ENCODE assay signal across 23 cellular contexts in the genomic region with DNA sequence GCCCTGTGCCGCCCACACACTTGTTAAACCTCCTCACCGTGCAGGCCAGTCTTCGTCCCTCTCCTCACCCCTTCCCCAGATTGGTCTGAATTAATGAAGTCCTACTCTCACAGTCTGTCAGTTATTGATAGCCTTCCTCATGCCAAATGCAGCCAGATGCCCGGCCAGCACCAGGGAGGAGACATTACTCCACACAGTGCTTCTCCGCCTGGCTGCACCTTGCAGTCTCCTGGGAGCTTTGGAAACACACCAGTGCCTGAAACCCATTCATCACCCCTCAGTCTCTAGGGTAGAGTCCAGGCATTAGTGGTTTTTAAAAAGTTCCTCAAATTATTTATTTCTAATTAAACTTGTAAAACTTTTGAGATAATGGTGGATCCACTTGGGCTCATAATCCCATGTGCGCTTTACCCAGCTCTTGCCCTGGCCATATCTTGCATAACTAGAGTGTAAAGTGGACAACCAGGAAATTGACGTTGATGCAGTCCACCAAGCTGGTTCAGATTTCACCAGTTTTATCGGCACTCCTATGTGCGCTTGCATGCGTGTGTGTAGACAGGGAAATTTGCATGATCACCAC. TPM values are rescaled to one million over a fixed set of nuclear protein-coding genes. Genes with fewer than 3 reads are reported as not detected.
DNase-seq lines count a peak whose midpoint lies in the region; ATAC-seq, FAIRE-seq and TF ChIP-seq lines count a peak whose summit lies in the region.
"Had no signal": no experiment of that assay in that cellular context is flagged by ENCODE, and none has a peak within 500 bp of the region (broad histone marks: within the 10 kb centered on the region; RNA-seq: fewer than 3 reads in every experiment).

No MANE protein-coding gene starts in this region.

- H3K9me3 ChIP-seq in HepG2 (ENCODE audit: low read length): no peaks in the 10 kb centered on the region
- no peaks in the 10 kb centered on the region for H3K9me3 ChIP-seq in right lobe of liver
- H3K9me3 ChIP-seq: Caco-2 had no signal

- H3K27ac ChIP-seq in HepG2 (ENCODE audit: extremely low read length, insufficient read depth, low read length) (no peak overlapping the region), right lobe of liver (no peak overlapping the region)
- H3K27ac ChIP-seq: C4-2B, RWPE1 had no signal

- no peak for FAIRE-seq in HepG2 (lab: Jason Lieb, UNC)
- FAIRE-seq: GM12878, K562 had no signal

- H3K4me2 ChIP-seq in HepG2 (ENCODE audit: low read depth, low read length): no peak overlapping the region

- H3K9me3 Mint-ChIP-seq in neural crest cell (no peaks in the 10 kb centered on the region), chondrocyte (ENCODE audit: low read depth) (no peaks in the 10 kb centered on the region)
- H3K9me3 Mint-ChIP-seq: CD8-positive, alpha-beta T cell had no signal

- TF ChIP-seq CTCF in HepG2 (CRISPR knock-in tag; IDR thresholded peaks at IDR 0.05): no peak
- TF ChIP-seq CTCF in right lobe of liver (IDR thresholded peaks at IDR 0.05): no peak
- TF ChIP-seq CTCF in neural crest cell (conservative IDR thresholded peaks at IDR 0.05): no peak
- TF ChIP-seq CTCF in chondrocyte (IDR thresholded peaks at IDR 0.05): no peak

- H3K4me1 Mint-ChIP-seq in neural crest cell (peaks cover 21% of the 10 kb centered on the region), chondrocyte (ENCODE audit: low read depth) (peaks cover 12% of the 10 kb centered on the region)

- no peaks in the 10 kb centered on the region for H3K79me2 ChIP-seq in HepG2 (ENCODE audit: insufficient read depth, low read length)

- H3K27me3 Mint-ChIP-seq in neural crest cell (ENCODE audit: low read depth): no peaks in the 10 kb centered on the region
- no peaks in the 10 kb centered on the region for H3K27me3 Mint-ChIP-seq in chondrocyte (ENCODE audit: low read depth)

- no peak overlapping the region for H3K9ac ChIP-seq in HepG2 (ENCODE audit: insufficient read depth, low read depth, low read length)

- no peak for ATAC-seq in HepG2
- ATAC-seq in right lobe of liver: no peak
- no peak for ATAC-seq in left ventricle myocardium superior
- ATAC-seq in GM21619 (IDR thresholded peaks at IDR 0.05; ENCODE audit: unreplicated experiment): no peak
- ATAC-seq: CD8-positive, alpha-beta T cell; GM12878; K562 had no signal

- POLR2A ChIA-PET in HepG2 (lab: Yijun Ruan, JAX): no interaction called here

- 0 out of 4 replicates have a peak, but pooled peaks of 1 of the 2 experiments have one; percentile 27 for TF ChIP-seq POLR2A in HepG2 (IDR thresholded peaks at IDR 0.05; ENCODE audit: insufficient read depth in 1 of 2, low read depth in 2 of 2, low read length in 2 of 2)
- TF ChIP-seq POLR2A in right lobe of liver (IDR thresholded peaks at IDR 0.05): no peak

- H3K4me3 Mint-ChIP-seq in neural crest cell (no peak overlapping the region), chondrocyte (ENCODE audit: unreplicated experiment) (no peak overlapping the region)
- H3K4me3 Mint-ChIP-seq: CD8-positive, alpha-beta T cell had no signal

- no peak for TF ChIP-seq RAD21 in HepG2 (CRISPR knock-in tag; IDR thresholded peaks at IDR 0.05)

- intact Hi-C loops in HepG2 (cut with micrococcal nuclease; ENCODE audit: unreplicated experiment): no loop called here
- intact Hi-C loops in right lobe of liver (cut with DNase I): no loop called here
- intact Hi-C loops in left ventricle myocardium superior (cut with micrococcal nuclease): no loop called here

- H2AFZ ChIP-seq in HepG2 (ENCODE audit: low read length): no peak overlapping the region

- BruUV-seq in HepG2 (replicated peaks; lab: Mats Ljungman, UMichigan): no TSS peak

- H3K36me3 Mint-ChIP-seq in neural crest cell (ENCODE audit: low read depth) (no peaks in the 10 kb centered on the region), chondrocyte (ENCODE audit: low read depth) (peaks cover 29% of the 10 kb centered on the region)
- H3K36me3 Mint-ChIP-seq: CD8-positive, alpha-beta T cell had no signal

- H3K27me3 ChIP-seq in HepG2 (ENCODE audit: control insufficient read depth in 1 of 2, insufficient read depth in 2 of 2, low read length in 2 of 2): no peaks in the 10 kb centered on the region
- H3K27me3 ChIP-seq in right lobe of liver: no peaks in the 10 kb centered on the region

- no peak for DNase-seq in HepG2 (ENCODE audit: low spot score)
- DNase-seq in right lobe of liver: no peak
- peak; percentile 48 for DNase-seq in islet precursor cell
- DNase-seq in neural crest cell (ENCODE audit: low read depth, low spot score): no peak
- no peak for DNase-seq in AML-193 (lab: John Stamatoyannopoulos, UW)
- no peak for DNase-seq in chondrocyte (ENCODE audit: low spot score)
- DNase-seq in left ventricle myocardium superior: no peak
- DNase-seq: Caco-2; CD8-positive, alpha-beta T cell; DMS79; EL; GDM1; MV-4-11; NCI-H1105; NCI-H1436 treated with DMSO at 0.1 percent for 48 hours; NCI-H187 treated with DMSO at 0.1 percent for 48 hours; NCI-H446 treated with DMSO at 0.1 percent for 48 hours; SHP77 had no signal

- H3K4me1 ChIP-seq in HepG2 (ENCODE audit: insufficient read depth, low read length) (no peaks in the 10 kb centered on the region), right lobe of liver (no peaks in the 10 kb centered on the region)
- H3K4me1 ChIP-seq: Caco-2 had no signal

- H3K4me3 ChIP-seq in HepG2 (replicated peaks in 1 of 3; ENCODE audit: insufficient read depth in 1 of 3, low read depth in 2 of 3, low read length in 3 of 3) (no peak overlapping the region), right lobe of liver (no peak overlapping the region)
- H3K4me3 ChIP-seq: GM12878, K562 had no signal

- peaks cover 38 to 59% of the 10 kb centered on the region in 2 experiments for H3K36me3 ChIP-seq in HepG2 (replicated peaks in 1 of 2; ENCODE audit: control insufficient read depth in 1 of 2, insufficient read depth in 2 of 2, low read length in 2 of 2)
- no peaks in the 10 kb centered on the region for H3K36me3 ChIP-seq in right lobe of liver

- no peak for TF ChIP-seq EP300 in HepG2 (IDR thresholded peaks at IDR 0.05; ENCODE audit: low read depth in 2 of 2, low read length in 2 of 2)
- TF ChIP-seq EP300 in HepG2 (CRISPR knock-in tag; IDR thresholded peaks at IDR 0.05; ENCODE audit: borderline replicate concordance): no peak

- peaks cover 8% of the 10 kb centered on the region; the same call in 1 of the 2 replicates for H4K20me1 ChIP-seq in HepG2 (ENCODE audit: insufficient read depth, low read length)

- peak overlapping the region; percentile 52 for H3K27ac Mint-ChIP-seq in neural crest cell (ENCODE audit: unreplicated experiment)
- H3K27ac Mint-ChIP-seq in chondrocyte (ENCODE audit: unreplicated experiment): no peak overlapping the region
- H3K27ac Mint-ChIP-seq: CD8-positive, alpha-beta T cell had no signal

- in situ Hi-C loops in HepG2 (cut with HindIII; ENCODE audit: extremely low pct_ligation_motif_present, low pct_unique_long_range_greater_than_20kb): loop anchor here (10.0 kb wide), 1 partner anchor 154 kb away; no protein-coding TSS in a partner anchor

- 97% methylated on average over 10 of the region's 10 CpGs for WGBS in HepG2 (ENCODE audit: low lambda C conversion rate)
- WGBS in right lobe of liver (ENCODE audit: insufficient coverage, low coverage, low lambda C conversion rate, missing lambda C conversion rate): 82% methylated on average over 6 of the region's 10 CpGs

- CTCF ChIA-PET in HepG2 (lab: Yijun Ruan, JAX; ENCODE audit: low intra/inter-chr PET ratio, low total read pairs): no interaction called here

TF ChIP-seq in HepG2, 621 proteins besides CTCF, POLR2A, EP300 and RAD21:
- TF ChIP-seq RBM22 (optimal IDR thresholded peaks at IDR 0.05; ENCODE audit: low read length) (peak; percentile 8), HMG20B (CRISPR knock-in tag; conservative IDR thresholded peaks at IDR 0.05) (no peak)

RNA-seq across cellular contexts. Expression of a gene that starts 38.2 kb away (rescaled TPM):
- total RNA-seq in HepG2 (2016; rRNA removed; fragmentation: Illumina TruSeq; extraction: Trizol): 11.6 and 18.1 TPM in 2 replicates
- 2.5 and 3.1 TPM in 2 replicates for total RNA-seq in HepG2 (2016; cell fraction: cytosol; rRNA removed; fragmentation: Illumina TruSeq; extraction: Trizol; ENCODE audit: low read depth)
- 9.6 and 21.5 TPM in 2 replicates for total RNA-seq in HepG2 (2016; cell fraction: insoluble cytoplasmic fraction; rRNA removed; fragmentation: Illumina TruSeq; extraction: Trizol)
- total RNA-seq in HepG2 (2016; cell fraction: membrane; rRNA removed; fragmentation: Illumina TruSeq; extraction: Trizol): 4.4 and 4.6 TPM in 2 replicates
- 16.9 and 19.5 TPM in 2 replicates for total RNA-seq in HepG2 (2016; cell fraction: nucleus; rRNA removed; fragmentation: Illumina TruSeq; extraction: Trizol)
- 42.3 and 58.2 TPM in 2 replicates for polyA plus RNA-seq in HepG2 (2011; rRNA removed)
- 38.6 and 41.6 TPM in 2 replicates for polyA plus RNA-seq in HepG2 (2011; cell fraction: cytosol; rRNA removed)
- 55.3 and 55.7 TPM in 2 replicates for polyA plus RNA-seq in HepG2 (2011; cell fraction: nucleus; rRNA removed)
- 27.2 and 58.7 TPM in 2 replicates for polyA plus RNA-seq in HepG2 (2012)
- polyA plus RNA-seq in HepG2 (2016; cell fraction: cytosol; fragmentation: Illumina TruSeq; extraction: Trizol; ENCODE audit: low read depth): 2.2 and 3.0 TPM in 2 replicates
- polyA plus RNA-seq in HepG2 (2016; cell fraction: insoluble cytoplasmic fraction; fragmentation: Illumina TruSeq; extraction: Trizol; ENCODE audit: low read depth): 9.6 and 13.8 TPM in 2 replicates
- polyA plus RNA-seq in HepG2 (2016; cell fraction: membrane; fragmentation: Illumina TruSeq; extraction: Trizol; ENCODE audit: low read depth): 4.1 TPM in 2 replicates
- 31.0 and 34.1 TPM in 2 replicates for polyA plus RNA-seq in HepG2 (2016; cell fraction: nucleus; fragmentation: Illumina TruSeq; extraction: Trizol; ENCODE audit: insufficient read depth, low read depth)
- polyA minus RNA-seq in HepG2 (2011; rRNA and poly(A)+ RNA removed; ENCODE audit: low replicate concordance): 9.4 and 96.3 TPM in 2 replicates
- 25.1 and 32.3 TPM in 2 replicates for polyA minus RNA-seq in HepG2 (2011; cell fraction: cytosol; rRNA and poly(A)+ RNA removed)
- 27.2 and 29.7 TPM in 2 replicates for polyA minus RNA-seq in HepG2 (2011; cell fraction: nucleus; rRNA and poly(A)+ RNA removed)
- 10 to 100 TPM; 23.7 to 53.2 (median 39.8) TPM for total RNA-seq in right lobe of liver
- 22.8 and 23.8 TPM in 2 replicates for total RNA-seq in neural crest cell
- 50.4 to 98.1 TPM (median 54.4 TPM) in 3 replicates for total RNA-seq in chondrocyte
- 159 TPM for total RNA-seq in left ventricle myocardium superior
